8 cellular contexts compared by ENCODE assay signal in genomic region chr9:100472725-100473261, GRCh38. TPM values are rescaled to one million over a fixed set of nuclear protein-coding genes. Genes with fewer than 3 reads are reported as not detected.
A peak's percentile ranks its signal among the peaks of the same experiment; 100 is the strongest.
DNase-seq lines count a peak whose midpoint lies in the region; ATAC-seq and TF ChIP-seq lines count a peak whose summit lies in the region.

TSS of gene TMEFF1 (plus strand) at chr9:100473149. CDS start at chr9:100473545, 396 bp downstream.

- ATAC-seq in GM21381 (IDR thresholded peaks at IDR 0.05; ENCODE audit: unreplicated experiment) (peak; percentile 43), left lung (peak; percentile 82), GM18520 (IDR thresholded peaks at IDR 0.05; ENCODE audit: unreplicated experiment) (no peak)

- DNase-seq in CD1c-positive myeloid dendritic cell (ENCODE audit: extremely low spot score) (peak; percentile 16), LHCN-M2 (ENCODE audit: low read depth) (peak; percentile 26), choroid plexus epithelial cell (ENCODE audit: low read depth) (no peak), left lung (peak; percentile 39 to 83)
- peak; percentile 48 to 49 for DNase-seq in stimulated activated CD4-positive, alpha-beta T cell treated with anti-CD3 and anti-CD28 coated beads, Interleukin-4, amount 100 ng/mL, for 48 hours (ENCODE audit: low read depth in 2 of 2)

- intact Hi-C loops in left lung (cut with DNase I), result no loop called here

- peak within 1 kb of the TSS; percentile 67 for H3K4me3 ChIP-seq in choroid plexus epithelial cell (ENCODE audit: low read depth, low read length)
- H3K4me3 ChIP-seq in left lung, result peak within 1 kb of the TSS; percentile 46 to 58

- peak; percentile 56 for TF ChIP-seq CTCF in VCaP (conservative IDR thresholded peaks at IDR 0.05)
- peak; percentile 21 for TF ChIP-seq CTCF in choroid plexus epithelial cell (conservative IDR thresholded peaks at IDR 0.05; ENCODE audit: low read depth, low read length)
- TF ChIP-seq CTCF in left lung (IDR thresholded peaks at IDR 0.05), result no peak

- H3K27me3 ChIP-seq in left lung, result peaks cover 0 to 41% of the 10 kb centered on the region in 2 donors

- H3K4me1 ChIP-seq in left lung, result peaks cover 0 to 6% of the 10 kb centered on the region in 2 donors

- H3K36me3 ChIP-seq in left lung, result no peaks in the 10 kb centered on the region

- no peaks in the 10 kb centered on the region for H3K9me3 ChIP-seq in left lung

- H3K27ac ChIP-seq in VCaP, result peak within 1 kb of the TSS; percentile 44; the same call in 1 of the 2 replicates
- no peak within 1 kb of the TSS for H3K27ac ChIP-seq in left lung

RNA-seq across cellular contexts. Expression of gene TMEFF1, which starts in this region (rescaled TPM):
- 0.51 and 2.4 TPM in 2 replicates for total RNA-seq in LHCN-M2 (2014; rRNA removed)
- 0.23 TPM for polyA plus RNA-seq in LHCN-M2 (2012)
- under 1 TPM in 1 of 2 donors, not detected in 1; 0.58 TPM for total RNA-seq in left lung

Comparison
In these comparisons a context has a peak if more than half of its experiments do, and no peak if none do; other contexts are left out.
1. Peak in DNase-seq, ATAC-seq and H3K4me3 ChIP-seq in left lung; RNA of the gene not detected or under 1 TPM.
2. CTCF ChIP-seq: peak in VCaP (single experiment) and choroid plexus epithelial cell (single experiment); none in left lung (0 of 2).